ENCODE assay signal across 30 cellular contexts in genomic region chr6:128631031-128631430, GRCh38.
"Had no signal": no experiment of that assay in that cellular context is flagged by ENCODE, and none has a peak within 500 bp of the region (broad histone marks: within the 10 kb centered on the region; RNA-seq: fewer than 3 reads in every experiment).

No MANE protein-coding gene starts in this region.

- H3K4me1 Mint-ChIP-seq: activated B cell treated with CpG ODN at 0.5 μM for 24 hours; activated T-helper 17 cell treated with anti-CD3 and anti-CD28 coated beads, Interleukin-2, amount 50 U/mL, for 72 hours; T-helper 17 cell had no signal

- H3K27ac Mint-ChIP-seq: activated B cell treated with CpG ODN at 0.5 μM for 24 hours; activated CD8-positive, alpha-beta T cell treated with anti-CD3 and anti-CD28 coated beads for 36 hours; activated naive CD8-positive, alpha-beta T cell; activated T-helper 17 cell treated with anti-CD3 and anti-CD28 coated beads, Interleukin-2, amount 50 U/mL, for 72 hours; dendritic cell treated with granulocyte-macrophage colony-stimulating factor and Interleukin-4, amounts not matched to agents 40 ng/mL and 50 ng/mL, for 4 days; endodermal cell; T-helper 17 cell; T-helper 2 cell treated with Interferon-gamma antibody and Interleukin-4, amounts not matched to agents 5 μg/mL and 100 μg/mL, for 36 hours had no signal

- H3K9me3 Mint-ChIP-seq: activated B cell treated with CpG ODN at 0.5 μM for 24 hours; activated CD8-positive, alpha-beta T cell treated with anti-CD3 and anti-CD28 coated beads for 36 hours; activated T-cell treated with anti-CD3 and anti-CD28 coated beads, Interleukin-2, amount 50 U/mL, for 4 hours; activated T-helper 17 cell treated with anti-CD3 and anti-CD28 coated beads, Interleukin-2, amount 50 U/mL, for 72 hours; dendritic cell treated with granulocyte-macrophage colony-stimulating factor and Interleukin-4, amounts not matched to agents 40 ng/mL and 50 ng/mL, for 4 days; endodermal cell; T-helper 2 cell treated with Interferon-gamma antibody and Interleukin-4, amounts not matched to agents 5 μg/mL and 100 μg/mL, for 36 hours had no signal

- H3K27ac ChIP-seq: brain microvascular endothelial cell, coronary artery, dorsolateral prefrontal cortex, WERI-Rb-1 had no signal

- H3K27me3 ChIP-seq: brain microvascular endothelial cell, dorsolateral prefrontal cortex had no signal

- H3K36me3 ChIP-seq: brain microvascular endothelial cell, WERI-Rb-1 had no signal

- H3K27me3 Mint-ChIP-seq: activated B cell treated with CpG ODN at 0.5 μM for 24 hours; activated naive CD8-positive, alpha-beta T cell; activated T-helper 17 cell treated with anti-CD3 and anti-CD28 coated beads, Interleukin-2, amount 50 U/mL, for 72 hours; dendritic cell treated with granulocyte-macrophage colony-stimulating factor and Interleukin-4, amounts not matched to agents 40 ng/mL and 50 ng/mL, for 4 days had no signal

- H3K36me3 Mint-ChIP-seq: activated naive CD8-positive, alpha-beta T cell had no signal

- ATAC-seq: activated CD4-positive, CD25-positive, alpha-beta regulatory T cell treated with anti-CD3 and anti-CD28 coated beads, Interleukin-2, amount 50 U/mL, for 24 hours; activated CD8-positive, alpha-beta T cell treated with anti-CD3 and anti-CD28 coated beads for 36 hours; activated T-cell treated with anti-CD3 and anti-CD28 coated beads, Interleukin-2, amount 50 U/mL, for 4 hours; activated T-helper 17 cell treated with anti-CD3 and anti-CD28 coated beads, Interleukin-2, amount 50 U/mL, for 72 hours; esophagus mucosa; T-helper 17 cell had no signal

- H3K4me3 ChIP-seq: coronary artery, dorsolateral prefrontal cortex had no signal

- H3K4me3 Mint-ChIP-seq: activated B cell treated with CpG ODN at 0.5 μM for 24 hours; activated CD8-positive, alpha-beta T cell treated with anti-CD3 and anti-CD28 coated beads for 36 hours; activated naive CD8-positive, alpha-beta T cell; activated T-cell treated with anti-CD3 and anti-CD28 coated beads, Interleukin-2, amount 50 U/mL, for 4 hours; activated T-helper 17 cell treated with anti-CD3 and anti-CD28 coated beads, Interleukin-2, amount 50 U/mL, for 72 hours; dendritic cell treated with granulocyte-macrophage colony-stimulating factor and Interleukin-4, amounts not matched to agents 40 ng/mL and 50 ng/mL, for 4 days; endodermal cell; T-helper 17 cell; T-helper 2 cell treated with Interferon-gamma antibody and Interleukin-4, amounts not matched to agents 5 μg/mL and 100 μg/mL, for 36 hours had no signal

- DNase-seq: activated B cell treated with CpG ODN at 0.5 μM for 24 hours; activated CD4-positive, alpha-beta T cell treated with anti-CD3 and anti-CD28 coated beads for 48 hours; activated CD4-positive, alpha-beta T cell treated with anti-CD3 and anti-CD28 coated beads, Interleukin-2, amount 50 U/mL, for 1 hour; activated CD4-positive, alpha-beta T cell treated with anti-CD3 and anti-CD28 coated beads, Interleukin-2, amount 50 U/mL, for 48 hours; activated CD8-positive, alpha-beta memory T cell treated with anti-CD3 and anti-CD28 coated beads for 24 hours; activated CD8-positive, alpha-beta T cell treated with anti-CD3 and anti-CD28 coated beads for 36 hours; activated effector memory CD4-positive, alpha-beta T cell treated with Interleukin-2 at 50 U/mL for 16 hours; activated gamma-delta T cell treated with Interleukin-2 at 50 U/mL for 16 hours; activated naive CD4-positive, alpha-beta T cell treated with anti-CD3 and anti-CD28 coated beads, Interleukin-2, amount 50 U/mL, for 16 hours; activated naive CD4-positive, alpha-beta T cell treated with Interleukin-2 at 50 U/mL for 16 hours; activated T-cell treated with anti-CD3 and anti-CD28 coated beads, Interleukin-2, amount 50 U/mL, for 4 hours; amniotic stem cell; brain microvascular endothelial cell; central memory CD4-positive, alpha-beta T cell; dorsolateral prefrontal cortex; effector memory CD4-positive, alpha-beta T cell; endodermal cell; foreskin fibroblast; head of caudate nucleus; T-helper 1 cell; T-helper 17 cell; T1000; WERI-Rb-1 had no signal
